7 cellular contexts compared by ENCODE assay signal in the genomic region with DNA sequence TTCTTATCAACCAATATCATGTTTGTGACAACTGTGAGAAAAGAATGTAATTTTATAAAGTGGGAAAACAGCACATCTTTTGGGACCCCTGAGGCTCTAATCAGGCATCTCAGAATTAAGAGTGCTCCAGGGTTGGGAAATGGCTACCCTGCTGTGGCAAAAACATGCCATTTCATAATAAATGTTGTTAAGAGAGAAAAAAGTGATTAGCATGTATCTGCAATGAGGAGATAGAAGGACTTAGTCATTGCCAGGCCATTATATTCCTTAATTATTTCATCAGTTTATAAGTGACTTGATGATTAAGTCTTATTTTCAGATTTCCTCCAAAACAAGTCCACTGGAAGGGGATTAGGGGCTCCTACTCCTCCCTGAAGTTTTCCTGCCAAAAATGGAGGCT. TPM values are rescaled to one million over a fixed set of nuclear protein-coding genes. Genes with fewer than 3 reads are reported as not detected.
A peak's percentile ranks its signal among the peaks of the same experiment; 100 is the strongest.
DNase-seq lines count a peak whose midpoint lies in the region; ATAC-seq and TF ChIP-seq lines count a peak whose summit lies in the region.
"Not testable (repeated sequence)": the region's sequence is repeated elsewhere in the genome, so short reads cannot be mapped to it uniquely, and the experiment has no call there.

No MANE protein-coding gene starts in this region.

- not testable (repeated sequence) for H3K9me3 Mint-ChIP-seq in activated CD8-positive, alpha-beta memory T cell treated with anti-CD3 and anti-CD28 coated beads, Interleukin-2, amount 10 ng/mL, durations not matched to agents 7 days and 5 days (ENCODE audit: low read depth); central memory CD8-positive, alpha-beta T cell; glutamatergic neuron (ENCODE audit: unreplicated experiment)

- H3K27ac ChIP-seq in mucosa of rectum (ENCODE audit: low read depth in 2 of 2, low read length in 2 of 2): peak overlapping the region; percentile 97 to 98

- not testable (repeated sequence) for H3K9ac ChIP-seq in NT2/D1 (ENCODE audit: insufficient read length, low read depth)
- H3K9ac ChIP-seq in mucosa of rectum (ENCODE audit: low read depth in 1 of 2, low read length in 2 of 2) (peak overlapping the region; percentile 47 to 89), skeletal muscle satellite cell (ENCODE audit: low read depth, low read length) (peak overlapping the region; percentile 100)

- peaks cover 26% of the 10 kb centered on the region for H3K4me1 Mint-ChIP-seq in activated CD8-positive, alpha-beta memory T cell treated with anti-CD3 and anti-CD28 coated beads, Interleukin-2, amount 10 ng/mL, durations not matched to agents 7 days and 5 days
- peaks cover 40% of the 10 kb centered on the region for H3K4me1 Mint-ChIP-seq in central memory CD8-positive, alpha-beta T cell
- peaks cover 31% of the 10 kb centered on the region for H3K4me1 Mint-ChIP-seq in glutamatergic neuron (ENCODE audit: low read depth, unreplicated experiment)

- TF ChIP-seq CTCF in GM12875 (IDR thresholded peaks at IDR 0.05; ENCODE audit: borderline replicate concordance, insufficient read depth, low read depth, low read length); glutamatergic neuron (IDR thresholded peaks at IDR 0.05; ENCODE audit: partially characterized antibody, unreplicated experiment): not testable (repeated sequence)

- H3K36me3 ChIP-seq in NT2/D1 (ENCODE audit: insufficient read depth, insufficient read length, low read length); mucosa of rectum (ENCODE audit: control insufficient read depth in 2 of 2, insufficient read depth in 2 of 2, low read length in 2 of 2); skeletal muscle satellite cell (ENCODE audit: insufficient read depth, low read length): not testable (repeated sequence)

- CTCF ChIA-PET in activated CD8-positive, alpha-beta memory T cell treated with anti-CD3 and anti-CD28 coated beads, Interleukin-2, amount 10 ng/mL, durations not matched to agents 7 days and 5 days (lab: Charles Lee): not testable (repeated sequence)

- H3K36me3 Mint-ChIP-seq in activated CD8-positive, alpha-beta memory T cell treated with anti-CD3 and anti-CD28 coated beads, Interleukin-2, amount 10 ng/mL, durations not matched to agents 7 days and 5 days: peaks cover 28% of the 10 kb centered on the region
- H3K36me3 Mint-ChIP-seq in central memory CD8-positive, alpha-beta T cell (ENCODE audit: insufficient read depth): peaks cover 17% of the 10 kb centered on the region
- not testable (repeated sequence) for H3K36me3 Mint-ChIP-seq in glutamatergic neuron (ENCODE audit: unreplicated experiment)

- not testable (repeated sequence) for H3K27me3 Mint-ChIP-seq in activated CD8-positive, alpha-beta memory T cell treated with anti-CD3 and anti-CD28 coated beads, Interleukin-2, amount 10 ng/mL, durations not matched to agents 7 days and 5 days; central memory CD8-positive, alpha-beta T cell; glutamatergic neuron (ENCODE audit: unreplicated experiment)

- not testable (repeated sequence) for ATAC-seq in activated CD8-positive, alpha-beta memory T cell treated with anti-CD3 and anti-CD28 coated beads, Interleukin-2, amount 10 ng/mL, durations not matched to agents 7 days and 5 days; central memory CD8-positive, alpha-beta T cell (replicated peaks; ENCODE audit: extremely low read depth, poor library complexity, severe bottlenecking)

- H3K4me2 ChIP-seq in skeletal muscle satellite cell (ENCODE audit: low read length): peak overlapping the region; percentile 96

- H3K4me1 ChIP-seq in NT2/D1 (ENCODE audit: insufficient read depth, insufficient read length): not testable (repeated sequence)
- H3K4me1 ChIP-seq in mucosa of rectum (ENCODE audit: control insufficient read depth in 2 of 2, insufficient read depth in 2 of 2, low read length in 2 of 2) (peaks cover 4 to 12% of the 10 kb centered on the region in 2 donors), skeletal muscle satellite cell (ENCODE audit: control insufficient read depth, insufficient read depth, low read length) (peaks cover 39% of the 10 kb centered on the region)

- not testable (repeated sequence) for DNase-seq in NT2/D1 (ENCODE audit: low read depth, low spot score); central memory CD8-positive, alpha-beta T cell (ENCODE audit: low spot score in 2 of 2); glutamatergic neuron
- DNase-seq in activated CD8-positive, alpha-beta memory T cell treated with anti-CD3 and anti-CD28 coated beads, Interleukin-2, amount 10 ng/mL, durations not matched to agents 7 days and 5 days: peak; percentile 33

- not testable (repeated sequence) for H3K27me3 ChIP-seq in NT2/D1 (ENCODE audit: insufficient read depth, insufficient read length); mucosa of rectum (ENCODE audit: control insufficient read depth in 2 of 2, insufficient read depth in 2 of 2, low read length in 2 of 2); skeletal muscle satellite cell (ENCODE audit: control insufficient read depth, insufficient read depth, low read length)

- H3K9me3 ChIP-seq in NT2/D1 (ENCODE audit: insufficient read depth, low read length); mucosa of rectum (ENCODE audit: control insufficient read depth in 2 of 2, low read length in 2 of 2); skeletal muscle satellite cell (replicated peaks; ENCODE audit: low read length): not testable (repeated sequence)

- peak overlapping the region; percentile 96 for H3K27ac Mint-ChIP-seq in activated CD8-positive, alpha-beta memory T cell treated with anti-CD3 and anti-CD28 coated beads, Interleukin-2, amount 10 ng/mL, durations not matched to agents 7 days and 5 days
- H3K27ac Mint-ChIP-seq in central memory CD8-positive, alpha-beta T cell (ENCODE audit: low read depth): peak overlapping the region; percentile 79
- peak overlapping the region; percentile 53 for H3K27ac Mint-ChIP-seq in glutamatergic neuron (ENCODE audit: unreplicated experiment)

- H3K4me3 ChIP-seq in GM12875 (ENCODE audit: low read depth, low read length) (peak overlapping the region; percentile 36), NT2/D1 (ENCODE audit: insufficient read length, low read depth) (peak overlapping the region; percentile 3), mucosa of rectum (ENCODE audit: low read length in 2 of 2) (peak overlapping the region in 1 of 2 donors; percentile 73), skeletal muscle satellite cell (ENCODE audit: low read length) (peak overlapping the region; percentile 86)

- peak overlapping the region; percentile 91 for H3K4me3 Mint-ChIP-seq in activated CD8-positive, alpha-beta memory T cell treated with anti-CD3 and anti-CD28 coated beads, Interleukin-2, amount 10 ng/mL, durations not matched to agents 7 days and 5 days
- H3K4me3 Mint-ChIP-seq in central memory CD8-positive, alpha-beta T cell: peak overlapping the region; percentile 74
- peak overlapping the region; percentile 82 for H3K4me3 Mint-ChIP-seq in glutamatergic neuron (ENCODE audit: unreplicated experiment)

RNA-seq across cellular contexts. Expression of gene ZNF217, which starts 3.1 kb away (rescaled TPM):
- 10 to 100 TPM; 80.2 to 81.9 TPM for total RNA-seq in activated CD8-positive, alpha-beta memory T cell treated with anti-CD3 and anti-CD28 coated beads, Interleukin-2, amount 10 ng/mL, durations not matched to agents 7 days and 5 days
- 64.7 TPM for total RNA-seq in glutamatergic neuron (ENCODE audit: unreplicated experiment)
- 12.2 and 14.9 TPM in 2 replicates for total RNA-seq in skeletal muscle satellite cell (2012; rRNA removed)
